ENCODE assay signal across 1 cellular context in genomic region chr10:124916585-124917167, GRCh38.
A peak's percentile ranks its signal among the peaks of the same experiment; 100 is the strongest.
TF ChIP-seq lines count a peak whose summit lies in the region.

No MANE protein-coding gene starts in this region.

TF ChIP-seq in HepG2, 621 proteins besides CTCF, POLR2A, EP300 and RAD21 (continued from another document and continues in another):
- TF ChIP-seq, protein P1, sequence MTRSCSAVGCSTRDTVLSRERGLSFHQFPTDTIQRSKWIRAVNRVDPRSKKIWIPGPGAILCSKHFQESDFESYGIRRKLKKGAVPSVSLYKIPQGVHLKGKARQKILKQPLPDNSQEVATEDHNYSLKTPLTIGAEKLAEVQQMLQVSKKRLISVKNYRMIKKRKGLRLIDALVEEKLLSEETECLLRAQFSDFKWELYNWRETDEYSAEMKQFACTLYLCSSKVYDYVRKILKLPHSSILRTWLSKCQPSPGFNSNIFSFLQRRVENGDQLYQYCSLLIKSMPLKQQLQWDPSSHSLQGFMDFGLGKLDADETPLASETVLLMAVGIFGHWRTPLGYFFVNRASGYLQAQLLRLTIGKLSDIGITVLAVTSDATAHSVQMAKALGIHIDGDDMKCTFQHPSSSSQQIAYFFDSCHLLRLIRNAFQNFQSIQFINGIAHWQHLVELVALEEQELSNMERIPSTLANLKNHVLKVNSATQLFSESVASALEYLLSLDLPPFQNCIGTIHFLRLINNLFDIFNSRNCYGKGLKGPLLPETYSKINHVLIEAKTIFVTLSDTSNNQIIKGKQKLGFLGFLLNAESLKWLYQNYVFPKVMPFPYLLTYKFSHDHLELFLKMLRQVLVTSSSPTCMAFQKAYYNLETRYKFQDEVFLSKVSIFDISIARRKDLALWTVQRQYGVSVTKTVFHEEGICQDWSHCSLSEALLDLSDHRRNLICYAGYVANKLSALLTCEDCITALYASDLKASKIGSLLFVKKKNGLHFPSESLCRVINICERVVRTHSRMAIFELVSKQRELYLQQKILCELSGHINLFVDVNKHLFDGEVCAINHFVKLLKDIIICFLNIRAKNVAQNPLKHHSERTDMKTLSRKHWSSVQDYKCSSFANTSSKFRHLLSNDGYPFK (CRISPR knock-in tag; IDR thresholded peaks at IDR 0.05; ENCODE audit: borderline replicate concordance), result peak; percentile 20; the same call in 1 of the 2 replicates
- TF ChIP-seq HNF4A (CRISPR knock-in tag; IDR thresholded peaks at IDR 0.05) (peak; percentile 28; the same call in 1 of the 2 replicates), ZBTB43 (CRISPR knock-in tag; conservative IDR thresholded peaks at IDR 0.05) (peak; percentile 82; the same call in 1 of the 2 replicates), NRL (CRISPR knock-in tag; IDR thresholded peaks at IDR 0.05; ENCODE audit: borderline replicate concordance) (peak; percentile 81; the same call in 1 of the 2 replicates), ATF7-NPFF (CRISPR knock-in tag; IDR thresholded peaks at IDR 0.05; ENCODE audit: low read depth) (peak; percentile 68; the same call in 1 of the 2 replicates), ZNF501 (CRISPR knock-in tag; IDR thresholded peaks at IDR 0.05) (peak; percentile 87), RFXAP (CRISPR knock-in tag; IDR thresholded peaks at IDR 0.05; ENCODE audit: borderline replicate concordance) (peak; percentile 59; the same call in 1 of the 2 replicates), ZNF414 (CRISPR knock-in tag; IDR thresholded peaks at IDR 0.05) (peak; percentile 70; the same call in 1 of the 2 replicates), KLF16 (CRISPR knock-in tag; IDR thresholded peaks at IDR 0.05) (peak in 1 of 2 experiments; percentile 70; a peak in 1 of 4 replicates), ZBTB7A (CRISPR knock-in tag; IDR thresholded peaks at IDR 0.05) (no peak), ZNF510 (CRISPR knock-in tag; IDR thresholded peaks at IDR 0.05; ENCODE audit: low read depth) (no peak; the same call in 1 of the 2 replicates), GPN1 (CRISPR knock-in tag; IDR thresholded peaks at IDR 0.05; ENCODE audit: borderline replicate concordance) (no peak), POLR2AphosphoS5 (IDR thresholded peaks at IDR 0.05; ENCODE audit: low read depth, low read length) (peak; percentile 83), THAP11 (CRISPR knock-in tag; IDR thresholded peaks at IDR 0.05) (peak; percentile 88), CAMTA2 (CRISPR knock-in tag; IDR thresholded peaks at IDR 0.05; ENCODE audit: borderline replicate concordance) (0 out of 2 replicates have a peak, but pooled peaks have one; percentile 18), ZBTB20 (CRISPR knock-in tag; IDR thresholded peaks at IDR 0.05; ENCODE audit: borderline replicate concordance, low read depth) (0 out of 2 replicates have a peak, but pooled peaks have one; percentile 32), ZFAT (CRISPR knock-in tag; conservative IDR thresholded peaks at IDR 0.05) (0 out of 2 replicates have a peak, but pooled peaks have one; percentile 46), LCORL (IDR thresholded peaks at IDR 0.05) (no peak), LCORL (CRISPR knock-in tag; IDR thresholded peaks at IDR 0.05) (peak; percentile 58; the same call in 1 of the 2 replicates), AHR (CRISPR knock-in tag; IDR thresholded peaks at IDR 0.05) (no peak), KDM5B (CRISPR knock-in tag; IDR thresholded peaks at IDR 0.05; ENCODE audit: borderline replicate concordance) (peak; percentile 61; the same call in 1 of the 2 replicates), NR2F2 (IDR thresholded peaks at IDR 0.05; ENCODE audit: borderline replicate concordance, low read depth) (no peak), NFKBIZ (CRISPR knock-in tag; IDR thresholded peaks at IDR 0.05) (0 out of 2 replicates have a peak, but pooled peaks have one; percentile 3), FLYWCH1 (CRISPR knock-in tag; IDR thresholded peaks at IDR 0.05) (no peak), ZNF431 (CRISPR knock-in tag; IDR thresholded peaks at IDR 0.05; ENCODE audit: borderline replicate concordance, low read depth) (no peak), MYC (CRISPR knock-in tag; IDR thresholded peaks at IDR 0.05; ENCODE audit: borderline replicate concordance) (peak; percentile 86), MATR3 (CRISPR knock-in tag; IDR thresholded peaks at IDR 0.05) (no peak), ZNF274 (CRISPR knock-in tag; IDR thresholded peaks at IDR 0.05) (0 out of 2 replicates have a peak, but pooled peaks have one; percentile 21), ESRRA (CRISPR knock-in tag; IDR thresholded peaks at IDR 0.05; ENCODE audit: low read depth) (no peak), CENPX (CRISPR knock-in tag; IDR thresholded peaks at IDR 0.05) (no peak), DPF2 (CRISPR knock-in tag; IDR thresholded peaks at IDR 0.05; ENCODE audit: borderline replicate concordance, low read depth) (no peak), ERF (CRISPR knock-in tag; IDR thresholded peaks at IDR 0.05) (peak; percentile 60; the same call in 1 of the 2 replicates), KDM5A (IDR thresholded peaks at IDR 0.05; ENCODE audit: borderline replicate concordance, low read length) (peak; percentile 9; the same call in 1 of the 2 replicates), ZNF770 (CRISPR knock-in tag; IDR thresholded peaks at IDR 0.05) (0 out of 2 replicates have a peak, but pooled peaks have one; percentile 32), ZNF367 (CRISPR knock-in tag; IDR thresholded peaks at IDR 0.05; ENCODE audit: borderline replicate concordance) (0 out of 2 replicates have a peak, but pooled peaks have one; percentile 32), SALL2 (CRISPR knock-in tag; IDR thresholded peaks at IDR 0.05) (peak; percentile 73), NONO (IDR thresholded peaks at IDR 0.05) (no peak), NONO (CRISPR knock-in tag; conservative IDR thresholded peaks at IDR 0.05) (peak; percentile 51), ZNF576 (CRISPR knock-in tag; IDR thresholded peaks at IDR 0.05) (no peak), RELA (CRISPR knock-in tag; IDR thresholded peaks at IDR 0.05) (no peak), ZNF614 (CRISPR knock-in tag; IDR thresholded peaks at IDR 0.05; ENCODE audit: borderline replicate concordance) (0 out of 2 replicates have a peak, but pooled peaks have one; percentile 64), TGIF2 (CRISPR knock-in tag; IDR thresholded peaks at IDR 0.05) (peak; percentile 55; the same call in 1 of the 2 replicates), RFXANK (CRISPR knock-in tag; IDR thresholded peaks at IDR 0.05) (no peak), ZKSCAN8 (CRISPR knock-in tag; IDR thresholded peaks at IDR 0.05; ENCODE audit: borderline replicate concordance) (0 out of 2 replicates have a peak, but pooled peaks have one; percentile 49), NFKB2 (CRISPR knock-in tag; IDR thresholded peaks at IDR 0.05; ENCODE audit: borderline replicate concordance) (peak; percentile 52; the same call in 1 of the 2 replicates), AGO1 (IDR thresholded peaks at IDR 0.05; ENCODE audit: low read depth, low read length, poor library complexity, severe bottlenecking) (no peak), ZNF468 (CRISPR knock-in tag; IDR thresholded peaks at IDR 0.05) (no peak), MYNN (CRISPR knock-in tag; IDR thresholded peaks at IDR 0.05; ENCODE audit: low read depth) (peak; percentile 71; the same call in 1 of the 2 replicates)
- TF ChIP-seq, protein P2, sequence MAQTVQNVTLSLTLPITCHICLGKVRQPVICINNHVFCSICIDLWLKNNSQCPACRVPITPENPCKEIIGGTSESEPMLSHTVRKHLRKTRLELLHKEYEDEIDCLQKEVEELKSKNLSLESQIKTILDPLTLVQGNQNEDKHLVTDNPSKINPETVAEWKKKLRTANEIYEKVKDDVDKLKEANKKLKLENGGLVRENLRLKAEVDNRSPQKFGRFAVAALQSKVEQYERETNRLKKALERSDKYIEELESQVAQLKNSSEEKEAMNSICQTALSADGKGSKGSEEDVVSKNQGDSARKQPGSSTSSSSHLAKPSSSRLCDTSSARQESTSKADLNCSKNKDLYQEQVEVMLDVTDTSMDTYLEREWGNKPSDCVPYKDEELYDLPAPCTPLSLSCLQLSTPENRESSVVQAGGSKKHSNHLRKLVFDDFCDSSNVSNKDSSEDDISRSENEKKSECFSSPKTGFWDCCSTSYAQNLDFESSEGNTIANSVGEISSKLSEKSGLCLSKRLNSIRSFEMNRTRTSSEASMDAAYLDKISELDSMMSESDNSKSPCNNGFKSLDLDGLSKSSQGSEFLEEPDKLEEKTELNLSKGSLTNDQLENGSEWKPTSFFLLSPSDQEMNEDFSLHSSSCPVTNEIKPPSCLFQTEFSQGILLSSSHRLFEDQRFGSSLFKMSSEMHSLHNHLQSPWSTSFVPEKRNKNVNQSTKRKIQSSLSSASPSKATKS (CRISPR knock-in tag; IDR thresholded peaks at IDR 0.05), result no peak
- TF ChIP-seq, protein P3, sequence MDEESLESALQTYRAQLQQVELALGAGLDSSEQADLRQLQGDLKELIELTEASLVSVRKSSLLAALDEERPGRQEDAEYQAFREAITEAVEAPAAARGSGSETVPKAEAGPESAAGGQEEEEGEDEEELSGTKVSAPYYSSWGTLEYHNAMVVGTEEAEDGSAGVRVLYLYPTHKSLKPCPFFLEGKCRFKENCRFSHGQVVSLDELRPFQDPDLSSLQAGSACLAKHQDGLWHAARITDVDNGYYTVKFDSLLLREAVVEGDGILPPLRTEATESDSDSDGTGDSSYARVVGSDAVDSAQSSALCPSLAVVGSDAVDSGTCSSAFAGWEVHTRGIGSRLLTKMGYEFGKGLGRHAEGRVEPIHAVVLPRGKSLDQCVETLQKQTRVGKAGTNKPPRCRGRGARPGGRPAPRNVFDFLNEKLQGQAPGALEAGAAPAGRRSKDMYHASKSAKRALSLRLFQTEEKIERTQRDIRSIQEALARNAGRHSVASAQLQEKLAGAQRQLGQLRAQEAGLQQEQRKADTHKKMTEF (CRISPR knock-in tag; IDR thresholded peaks at IDR 0.05), result peak; percentile 84
- TF ChIP-seq, protein P4, sequence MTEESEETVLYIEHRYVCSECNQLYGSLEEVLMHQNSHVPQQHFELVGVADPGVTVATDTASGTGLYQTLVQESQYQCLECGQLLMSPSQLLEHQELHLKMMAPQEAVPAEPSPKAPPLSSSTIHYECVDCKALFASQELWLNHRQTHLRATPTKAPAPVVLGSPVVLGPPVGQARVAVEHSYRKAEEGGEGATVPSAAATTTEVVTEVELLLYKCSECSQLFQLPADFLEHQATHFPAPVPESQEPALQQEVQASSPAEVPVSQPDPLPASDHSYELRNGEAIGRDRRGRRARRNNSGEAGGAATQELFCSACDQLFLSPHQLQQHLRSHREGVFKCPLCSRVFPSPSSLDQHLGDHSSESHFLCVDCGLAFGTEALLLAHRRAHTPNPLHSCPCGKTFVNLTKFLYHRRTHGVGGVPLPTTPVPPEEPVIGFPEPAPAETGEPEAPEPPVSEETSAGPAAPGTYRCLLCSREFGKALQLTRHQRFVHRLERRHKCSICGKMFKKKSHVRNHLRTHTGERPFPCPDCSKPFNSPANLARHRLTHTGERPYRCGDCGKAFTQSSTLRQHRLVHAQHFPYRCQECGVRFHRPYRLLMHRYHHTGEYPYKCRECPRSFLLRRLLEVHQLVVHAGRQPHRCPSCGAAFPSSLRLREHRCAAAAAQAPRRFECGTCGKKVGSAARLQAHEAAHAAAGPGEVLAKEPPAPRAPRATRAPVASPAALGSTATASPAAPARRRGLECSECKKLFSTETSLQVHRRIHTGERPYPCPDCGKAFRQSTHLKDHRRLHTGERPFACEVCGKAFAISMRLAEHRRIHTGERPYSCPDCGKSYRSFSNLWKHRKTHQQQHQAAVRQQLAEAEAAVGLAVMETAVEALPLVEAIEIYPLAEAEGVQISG (CRISPR knock-in tag; IDR thresholded peaks at IDR 0.05), result peak; percentile 78
- TF ChIP-seq, protein P5, sequence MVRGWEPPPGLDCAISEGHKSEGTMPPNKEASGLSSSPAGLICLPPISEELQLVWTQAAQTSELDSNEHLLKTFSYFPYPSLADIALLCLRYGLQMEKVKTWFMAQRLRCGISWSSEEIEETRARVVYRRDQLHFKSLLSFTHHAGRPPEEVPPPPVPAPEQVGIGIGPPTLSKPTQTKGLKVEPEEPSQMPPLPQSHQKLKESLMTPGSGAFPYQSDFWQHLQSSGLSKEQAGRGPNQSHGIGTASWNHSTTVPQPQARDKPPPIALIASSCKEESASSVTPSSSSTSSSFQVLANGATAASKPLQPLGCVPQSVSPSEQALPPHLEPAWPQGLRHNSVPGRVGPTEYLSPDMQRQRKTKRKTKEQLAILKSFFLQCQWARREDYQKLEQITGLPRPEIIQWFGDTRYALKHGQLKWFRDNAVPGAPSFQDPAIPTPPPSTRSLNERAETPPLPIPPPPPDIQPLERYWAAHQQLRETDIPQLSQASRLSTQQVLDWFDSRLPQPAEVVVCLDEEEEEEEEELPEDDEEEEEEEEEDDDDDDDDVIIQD (CRISPR knock-in tag; IDR thresholded peaks at IDR 0.05; ENCODE audit: low read depth), result no peak
- TF ChIP-seq, protein P6, sequence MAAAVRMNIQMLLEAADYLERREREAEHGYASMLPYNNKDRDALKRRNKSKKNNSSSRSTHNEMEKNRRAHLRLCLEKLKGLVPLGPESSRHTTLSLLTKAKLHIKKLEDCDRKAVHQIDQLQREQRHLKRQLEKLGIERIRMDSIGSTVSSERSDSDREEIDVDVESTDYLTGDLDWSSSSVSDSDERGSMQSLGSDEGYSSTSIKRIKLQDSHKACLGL (CRISPR knock-in tag; IDR thresholded peaks at IDR 0.05), result no peak; the same call in 1 of the 2 replicates
